Comparison of ENCODE assay signal across 1 cellular context in the genomic region with DNA sequence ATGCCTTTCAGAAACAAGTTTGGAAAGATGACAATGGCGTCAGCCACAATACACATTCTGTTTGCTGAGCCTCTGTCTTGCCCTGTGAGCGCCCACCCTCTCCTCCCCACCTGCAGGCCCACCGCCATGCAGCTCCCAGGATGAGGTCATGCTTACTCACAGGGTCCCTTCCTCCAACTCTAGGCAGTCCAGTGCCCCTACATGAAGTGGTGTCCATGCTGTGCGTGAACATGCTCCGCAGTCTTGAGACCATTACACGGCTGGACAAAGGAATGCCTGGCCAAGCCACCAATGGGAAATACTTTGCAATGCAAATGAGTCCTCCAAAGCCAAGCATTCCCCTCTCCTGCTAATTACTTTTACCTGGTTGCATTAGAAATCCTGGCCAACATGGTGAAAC.
TF ChIP-seq lines count a peak whose summit lies in the region.

No MANE protein-coding gene starts in this region.

TF ChIP-seq in HepG2, 621 proteins besides CTCF, POLR2A, EP300 and RAD21 (continued from another document):
- TF ChIP-seq, protein P1, sequence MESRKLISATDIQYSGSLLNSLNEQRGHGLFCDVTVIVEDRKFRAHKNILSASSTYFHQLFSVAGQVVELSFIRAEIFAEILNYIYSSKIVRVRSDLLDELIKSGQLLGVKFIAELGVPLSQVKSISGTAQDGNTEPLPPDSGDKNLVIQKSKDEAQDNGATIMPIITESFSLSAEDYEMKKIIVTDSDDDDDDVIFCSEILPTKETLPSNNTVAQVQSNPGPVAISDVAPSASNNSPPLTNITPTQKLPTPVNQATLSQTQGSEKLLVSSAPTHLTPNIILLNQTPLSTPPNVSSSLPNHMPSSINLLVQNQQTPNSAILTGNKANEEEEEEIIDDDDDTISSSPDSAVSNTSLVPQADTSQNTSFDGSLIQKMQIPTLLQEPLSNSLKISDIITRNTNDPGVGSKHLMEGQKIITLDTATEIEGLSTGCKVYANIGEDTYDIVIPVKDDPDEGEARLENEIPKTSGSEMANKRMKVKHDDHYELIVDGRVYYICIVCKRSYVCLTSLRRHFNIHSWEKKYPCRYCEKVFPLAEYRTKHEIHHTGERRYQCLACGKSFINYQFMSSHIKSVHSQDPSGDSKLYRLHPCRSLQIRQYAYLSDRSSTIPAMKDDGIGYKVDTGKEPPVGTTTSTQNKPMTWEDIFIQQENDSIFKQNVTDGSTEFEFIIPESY (CRISPR knock-in tag; IDR thresholded peaks at IDR 0.05), result peak; percentile 60; the same call in 1 of the 2 replicates
- TF ChIP-seq ZNF501 (CRISPR knock-in tag; IDR thresholded peaks at IDR 0.05), result no peak
